23 cellular contexts compared by ENCODE assay signal in genomic region chr16:47726031-47726675, GRCh38.
"Had no signal": no experiment of that assay in that cellular context is flagged by ENCODE, and none has a peak within 500 bp of the region (broad histone marks: within the 10 kb centered on the region; RNA-seq: fewer than 3 reads in every experiment).

No MANE protein-coding gene starts in this region.

- H3K36me3 ChIP-seq: left ventricle myocardium inferior, neutrophil, ovary, thoracic aorta, vagina had no signal

- FAIRE-seq: endothelial cell of umbilical vein, frontal cortex, small intestine had no signal

- H3K9me3 ChIP-seq: left ventricle myocardium inferior, neutrophil, ovary, thoracic aorta, vagina had no signal

- ATAC-seq: activated CD8-positive, alpha-beta T cell treated with anti-CD3 and anti-CD28 coated beads for 36 hours; activated naive CD8-positive, alpha-beta T cell treated with anti-CD3 and anti-CD28 coated beads, Interleukin-2, amount 50 U/mL, for 24 hours; sciatic nerve; stimulated activated effector memory CD8-positive, alpha-beta T cell treated with anti-CD3 and anti-CD28 coated beads, Interleukin-12 subunit alpha, Interleukin-12 subunit beta, amount 100 ng/mL, for 72 hours had no signal

- H3K4me3 ChIP-seq: left ventricle myocardium inferior, lung, ovary, thoracic aorta, vagina had no signal

- H3K27me3 ChIP-seq: neutrophil, ovary, vagina had no signal

- H3K27ac ChIP-seq: left ventricle myocardium inferior, neutrophil, ovary, thoracic aorta, vagina had no signal

- H3K4me1 ChIP-seq: left ventricle myocardium inferior, vagina had no signal

- DNase-seq: activated B cell treated with CpG ODN at 0.5 μM for 24 hours; activated CD4-positive, alpha-beta T cell treated with anti-CD3 and anti-CD28 coated beads, Interleukin-2, amount 50 U/mL, for 1 hour; activated CD8-positive, alpha-beta T cell treated with anti-CD3 and anti-CD28 coated beads for 36 hours; activated naive CD8-positive, alpha-beta T cell treated with anti-CD3 and anti-CD28 coated beads, Interleukin-2, amount 50 U/mL, for 24 hours; activated T-cell treated with anti-CD3 and anti-CD28 coated beads, Interleukin-2, amount 50 U/mL, for 48 hours; anterior cingulate cortex; cortex of kidney; islet precursor cell; left ventricle myocardium inferior; naive B cell; nephron progenitor cell; ovary; small intestine; stimulated activated CD4-positive, alpha-beta T cell treated with anti-CD3 and anti-CD28 coated beads, Interleukin-4, amount 100 ng/mL, for 24 hours; T-helper 2 cell had no signal
